13 cellular contexts compared by ENCODE assay signal in the genomic region with DNA sequence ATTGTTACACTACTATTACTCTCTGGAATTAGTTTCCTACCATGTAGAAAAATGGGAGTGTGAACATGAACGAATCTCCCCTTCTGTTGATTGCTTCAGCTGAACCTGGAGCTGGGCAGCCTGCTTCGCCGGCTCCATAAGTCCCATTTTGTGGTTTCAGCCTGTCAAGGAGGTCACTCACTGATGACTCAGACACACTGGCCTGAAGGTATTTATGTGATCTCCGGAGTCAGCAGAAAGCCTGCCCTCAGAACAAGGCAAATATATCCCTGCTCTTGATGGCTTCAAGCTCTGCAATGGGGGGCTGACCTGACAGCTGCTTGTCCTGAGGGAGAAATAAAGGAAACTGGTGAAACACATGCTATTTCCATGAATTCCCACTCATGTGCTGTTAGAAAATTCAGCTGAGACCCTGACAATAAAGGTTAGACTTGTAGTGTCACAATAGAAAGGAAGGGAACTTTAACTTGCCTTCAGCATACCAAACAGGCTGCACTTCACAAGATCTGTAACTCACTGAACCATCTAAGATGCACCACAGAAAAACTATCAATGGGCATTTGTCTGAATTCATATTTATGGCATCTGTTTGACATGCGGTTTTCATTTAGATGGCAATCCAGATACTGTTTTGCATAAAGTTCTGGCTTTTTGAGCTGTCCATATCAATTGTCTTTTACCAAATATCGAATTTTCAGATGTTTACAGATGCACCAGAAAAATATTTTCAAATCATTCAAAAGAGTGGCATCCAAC.
DNase-seq lines count a peak whose midpoint lies in the region; TF ChIP-seq lines count a peak whose summit lies in the region.
"Had no signal": no experiment of that assay in that cellular context is flagged by ENCODE, and none has a peak within 500 bp of the region (broad histone marks: within the 10 kb centered on the region; RNA-seq: fewer than 3 reads in every experiment).

No MANE protein-coding gene starts in this region.

- intact Hi-C loops in adrenal gland (cut with DNase I) (no loop called here), posterior cingulate gyrus (cut with DNase I) (no loop called here)

- H3K9me3 Mint-ChIP-seq in neural progenitor cell, result peaks cover 2% of the 10 kb centered on the region

- no peaks in the 10 kb centered on the region for H3K79me2 ChIP-seq in neural progenitor cell (ENCODE audit: low read depth)

- H3K27ac ChIP-seq in AG04450 (ENCODE audit: low read depth, low read length), result peak overlapping the region; percentile 43
- H3K27ac ChIP-seq in adrenal gland, result no peak overlapping the region
- no peak overlapping the region for H3K27ac ChIP-seq in WERI-Rb-1
- H3K27ac ChIP-seq in neural progenitor cell, result no peak overlapping the region

- H3K36me3 ChIP-seq in adrenal gland (replicated peaks in 1 of 2), result no peaks in the 10 kb centered on the region
- no peaks in the 10 kb centered on the region for H3K36me3 ChIP-seq in WERI-Rb-1
- no peaks in the 10 kb centered on the region for H3K36me3 ChIP-seq in neural progenitor cell
- H3K36me3 ChIP-seq: esophagus muscularis mucosa had no signal

- no peak overlapping the region for H3K4me3 ChIP-seq in AG04450 (ENCODE audit: low read depth, low read length)
- no peak overlapping the region for H3K4me3 ChIP-seq in adrenal gland
- no peak overlapping the region for H3K4me3 ChIP-seq in WERI-Rb-1 (ENCODE audit: low read depth, low read length)
- no peak overlapping the region for H3K4me3 ChIP-seq in neural progenitor cell
- H3K4me3 ChIP-seq: esophagus muscularis mucosa had no signal

- no peaks in the 10 kb centered on the region for H3K36me3 Mint-ChIP-seq in neural progenitor cell
- H3K36me3 Mint-ChIP-seq: CD4-positive, CD25-positive, alpha-beta regulatory T cell; naive thymus-derived CD8-positive, alpha-beta T cell had no signal

- H3K9me3 ChIP-seq in AG04450 (ENCODE audit: control insufficient read depth, insufficient read depth, low read length), result no peaks in the 10 kb centered on the region
- no peaks in the 10 kb centered on the region for H3K9me3 ChIP-seq in adrenal gland (replicated peaks in 1 of 3)
- H3K9me3 ChIP-seq in WERI-Rb-1 (ENCODE audit: severe bottlenecking), result no peaks in the 10 kb centered on the region
- no peaks in the 10 kb centered on the region for H3K9me3 ChIP-seq in neural progenitor cell (ENCODE audit: low read depth)
- H3K9me3 ChIP-seq: esophagus muscularis mucosa had no signal

- TF ChIP-seq CTCF in AG04450 (IDR thresholded peaks at IDR 0.05; ENCODE audit: low read depth, low read length) (no peak), adrenal gland (IDR thresholded peaks at IDR 0.05) (no peak), WERI-Rb-1 (IDR thresholded peaks at IDR 0.05; ENCODE audit: low read depth, low read length) (no peak), neural progenitor cell (IDR thresholded peaks at IDR 0.05) (no peak)

- no peak for TF ChIP-seq POLR2A in adrenal gland (IDR thresholded peaks at IDR 0.05)

- no peaks in the 10 kb centered on the region for H4K20me1 ChIP-seq in neural progenitor cell (ENCODE audit: low read depth)

- H3K4me1 ChIP-seq in adrenal gland (replicated peaks in 1 of 2), result peaks cover 0 to 20% of the 10 kb centered on the region in 2 donors
- no peaks in the 10 kb centered on the region for H3K4me1 ChIP-seq in neural progenitor cell

- H2AFZ ChIP-seq in neural progenitor cell (replicated peaks), result no peak overlapping the region

- no peaks in the 10 kb centered on the region for H3K27me3 ChIP-seq in AG04450 (ENCODE audit: control insufficient read depth, insufficient read depth, low read length)
- no peaks in the 10 kb centered on the region for H3K27me3 ChIP-seq in adrenal gland
- H3K27me3 ChIP-seq in WERI-Rb-1 (ENCODE audit: insufficient read depth, low read depth, severe bottlenecking), result no peaks in the 10 kb centered on the region
- H3K27me3 ChIP-seq in neural progenitor cell, result no peaks in the 10 kb centered on the region
- H3K27me3 ChIP-seq: esophagus muscularis mucosa had no signal

- H3K27ac Mint-ChIP-seq in neural progenitor cell, result no peak overlapping the region
- H3K27ac Mint-ChIP-seq: CD4-positive, CD25-positive, alpha-beta regulatory T cell; naive thymus-derived CD8-positive, alpha-beta T cell had no signal

- H3K9ac ChIP-seq in neural progenitor cell, result no peak overlapping the region

- DNase-seq in AG04450 (ENCODE audit: low read depth, low spot score) (peak; percentile 82), HT-29 (ENCODE audit: low spot score) (peak; percentile 13), adrenal gland (peak in 6 of 7 donors; percentile 26 to 54 (median 36)), iPS-NIHi11 (ENCODE audit: low spot score) (peak; percentile 19), WERI-Rb-1 (no peak), neural progenitor cell (ENCODE audit: low spot score) (no peak), mesenteric fat pad (ENCODE audit: low spot score) (no peak), posterior cingulate gyrus (no peak)
- DNase-seq: activated T-cell treated with anti-CD3 and anti-CD28 coated beads, Interleukin-2, amount 50 U/mL, for 4 hours; CD4-positive, CD25-positive, alpha-beta regulatory T cell; naive thymus-derived CD8-positive, alpha-beta T cell; SHP77 treated with DMSO at 0.1 percent for 48 hours had no signal

- H3K4me2 ChIP-seq in neural progenitor cell, result no peak overlapping the region

- POLR2A ChIA-PET in AG04450 (lab: Yijun Ruan, JAX), result interaction anchor here (1.4 kb wide), 1 partner anchor 10 kb away, joined by 5 read pairs; no protein-coding TSS in a partner anchor

- peaks cover 6% of the 10 kb centered on the region for H3K4me1 Mint-ChIP-seq in neural progenitor cell
- H3K4me1 Mint-ChIP-seq: CD4-positive, CD25-positive, alpha-beta regulatory T cell; naive thymus-derived CD8-positive, alpha-beta T cell had no signal

- H3K4me3 Mint-ChIP-seq in neural progenitor cell, result no peak overlapping the region
- H3K4me3 Mint-ChIP-seq: activated T-cell treated with anti-CD3 and anti-CD28 coated beads, Interleukin-2, amount 50 U/mL, for 4 hours; CD4-positive, CD25-positive, alpha-beta regulatory T cell; naive thymus-derived CD8-positive, alpha-beta T cell had no signal

- H3K27me3 Mint-ChIP-seq in neural progenitor cell (ENCODE audit: insufficient read depth, low read depth), result peaks cover 5% of the 10 kb centered on the region
- H3K27me3 Mint-ChIP-seq: CD4-positive, CD25-positive, alpha-beta regulatory T cell; naive thymus-derived CD8-positive, alpha-beta T cell had no signal

- CTCF ChIA-PET in AG04450 (lab: Charles Lee), result interaction anchor here (1.2 to 2.0 kb wide), 2 partner anchors 179 to 253 kb away, joined by 3 to 12 read pairs; no protein-coding TSS in a partner anchor

- 37 to 45% (median 41%) methylated on average over 6 of the region's 6 CpGs for WGBS in adrenal gland, 4 donors

- H3F3A ChIP-seq in neural progenitor cell (ENCODE audit: low read depth), result no peaks in the 10 kb centered on the region

Comparison
In these comparisons a context has a peak if more than half of its experiments do, and no peak if none do; other contexts are left out.
1. DNase-seq: peak in AG04450 (single experiment), HT-29 (single experiment), adrenal gland (6 of 7) and iPS-NIHi11 (single experiment); none in WERI-Rb-1 (single experiment), neural progenitor cell (single experiment), mesenteric fat pad (single experiment) and posterior cingulate gyrus (0 of 10).